ENCODE assay signal across 23 cellular contexts in the genomic region with DNA sequence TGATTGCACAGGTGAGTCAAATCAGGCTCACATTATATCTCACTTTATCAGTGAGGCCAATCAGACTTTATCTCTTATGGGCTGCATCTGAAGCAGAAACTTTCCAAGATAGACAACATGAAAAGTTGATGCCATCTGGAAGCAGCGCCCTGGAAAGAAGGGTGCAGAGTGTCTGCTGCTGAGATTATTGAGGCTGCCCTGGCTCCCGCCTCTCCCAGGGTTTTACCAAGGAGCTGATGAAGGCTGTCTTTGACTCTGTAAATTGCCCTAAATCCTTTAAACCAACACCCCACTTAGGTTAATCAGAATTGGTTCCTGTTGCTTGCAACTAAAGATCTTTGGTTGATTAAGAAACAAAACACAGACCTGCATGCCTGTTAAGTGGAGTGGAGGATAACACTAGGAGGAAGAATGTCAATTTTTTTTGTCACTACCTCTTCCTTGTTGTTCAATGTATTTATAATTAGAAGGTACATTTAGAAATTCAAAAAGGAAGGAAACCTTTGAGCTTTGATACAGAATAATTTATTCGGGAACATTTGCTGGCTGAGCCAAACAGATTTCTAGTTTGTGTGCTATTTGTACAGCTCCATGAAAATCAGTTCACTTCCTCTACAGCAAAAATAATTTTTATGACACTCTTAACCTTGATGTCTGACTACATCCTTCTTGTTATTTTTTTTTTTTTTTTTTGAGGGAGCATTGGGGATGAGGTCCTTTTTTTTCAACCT.
"Had no signal": no experiment of that assay in that cellular context is flagged by ENCODE, and none has a peak within 500 bp of the region (broad histone marks: within the 10 kb centered on the region; RNA-seq: fewer than 3 reads in every experiment).

No MANE protein-coding gene starts in this region.

- H3K4me3 ChIP-seq: dorsolateral prefrontal cortex, gastrocnemius medialis, right atrium auricular region, transverse colon, vagina had no signal

- ATAC-seq: activated naive CD8-positive, alpha-beta T cell treated with anti-CD3 and anti-CD28 coated beads, Interleukin-2, amount 50 U/mL, for 24 hours; activated T-cell treated with anti-CD3 and anti-CD28 coated beads, Interleukin-2, amount 50 U/mL, for 4 hours; left lobe of liver; naive thymus-derived CD4-positive, alpha-beta T cell; stimulated activated naive CD8-positive, alpha-beta T cell treated with anti-CD3 and anti-CD28 coated beads, Interleukin-15, Interleukin-2, amounts not matched to agents 100 U/mL and 50 U/mL, for 24 hours had no signal

- H3K36me3 Mint-ChIP-seq: brain; naive thymus-derived CD4-positive, alpha-beta T cell had no signal

- H3K9me3 Mint-ChIP-seq: activated naive CD4-positive, alpha-beta T cell treated with anti-CD3 and anti-CD28 coated beads for 36 hours; activated naive CD8-positive, alpha-beta T cell treated with anti-CD3 and anti-CD28 coated beads, Interleukin-2, amount 50 U/mL, for 24 hours; activated T-cell treated with anti-CD3 and anti-CD28 coated beads, Interleukin-2, amount 50 U/mL, for 4 hours; brain; naive thymus-derived CD4-positive, alpha-beta T cell had no signal

- H3K27ac Mint-ChIP-seq: activated naive CD4-positive, alpha-beta T cell treated with anti-CD3 and anti-CD28 coated beads for 36 hours; activated naive CD8-positive, alpha-beta T cell treated with anti-CD3 and anti-CD28 coated beads, Interleukin-2, amount 50 U/mL, for 24 hours; naive thymus-derived CD4-positive, alpha-beta T cell had no signal

- H3K4me3 Mint-ChIP-seq: activated naive CD4-positive, alpha-beta T cell treated with anti-CD3 and anti-CD28 coated beads for 36 hours; activated naive CD8-positive, alpha-beta T cell treated with anti-CD3 and anti-CD28 coated beads, Interleukin-2, amount 50 U/mL, for 24 hours; activated T-cell treated with anti-CD3 and anti-CD28 coated beads, Interleukin-2, amount 50 U/mL, for 4 hours; brain; naive thymus-derived CD4-positive, alpha-beta T cell had no signal

- DNase-seq: activated CD4-positive, alpha-beta T cell treated with anti-CD3 and anti-CD28 coated beads, Interleukin-2, amount 50 U/mL, for 1 hour; activated CD4-positive, CD25-positive, alpha-beta regulatory T cell treated with anti-CD3 and anti-CD28 coated beads, Interleukin-2, amount 50 U/mL, for 72 hours; activated CD8-positive, alpha-beta memory T cell treated with anti-CD3 and anti-CD28 coated beads, Interleukin-2, amount 50 U/mL, for 4 hours; activated naive CD4-positive, alpha-beta T cell treated with anti-CD3 and anti-CD28 coated beads for 36 hours; activated naive CD8-positive, alpha-beta T cell treated with anti-CD3 and anti-CD28 coated beads, Interleukin-2, amount 50 U/mL, for 24 hours; activated T-cell treated with anti-CD3 and anti-CD28 coated beads, Interleukin-2, amount 50 U/mL, for 4 hours; anterior cingulate cortex; caudate nucleus; dorsolateral prefrontal cortex; erythroblast; gastrocnemius medialis; head of caudate nucleus; kidney; naive thymus-derived CD4-positive, alpha-beta T cell; stimulated activated CD4-positive, alpha-beta T cell treated with anti-CD3 and anti-CD28 coated beads, Interleukin-2, amount 100 ng/mL, for 24 hours; stimulated activated naive CD8-positive, alpha-beta T cell treated with anti-CD3 and anti-CD28 coated beads, Interleukin-15, Interleukin-2, amounts not matched to agents 100 U/mL and 50 U/mL, for 24 hours; substantia nigra; transverse colon had no signal

- H3K27me3 ChIP-seq: gastrocnemius medialis, right atrium auricular region, transverse colon, vagina had no signal

- H3K27ac ChIP-seq: dorsolateral prefrontal cortex, gastrocnemius medialis, right atrium auricular region, transverse colon, vagina had no signal

- FAIRE-seq: colon, kidney had no signal

- H3K9me3 ChIP-seq: gastrocnemius medialis, right atrium auricular region, transverse colon, vagina had no signal

- H3K27me3 Mint-ChIP-seq: brain had no signal

- H3K4me1 ChIP-seq: gastrocnemius medialis, right atrium auricular region, transverse colon, vagina had no signal

- H3K4me1 Mint-ChIP-seq: activated naive CD8-positive, alpha-beta T cell treated with anti-CD3 and anti-CD28 coated beads, Interleukin-2, amount 50 U/mL, for 24 hours; brain had no signal

- H3K36me3 ChIP-seq: gastrocnemius medialis, right atrium auricular region, transverse colon, vagina had no signal
